ENCODE assay signal across 20 cellular contexts in genomic region chr9:116279230-116279629, GRCh38.
DNase-seq lines count a peak whose midpoint lies in the region; ATAC-seq and TF ChIP-seq lines count a peak whose summit lies in the region.
"Had no signal": no experiment of that assay in that cellular context is flagged by ENCODE, and none has a peak within 500 bp of the region (broad histone marks: within the 10 kb centered on the region; RNA-seq: fewer than 3 reads in every experiment).

No MANE protein-coding gene starts in this region.

- H3K4me3 Mint-ChIP-seq in natural killer cell treated with Interleukin-12 subunit alpha and Interleukin-12 subunit beta and Interleukin-15 and Interleukin-18, amount 100 ng/mL, for 72 hours: no peak overlapping the region
- H3K4me3 Mint-ChIP-seq in activated T-helper 1 cell treated with anti-CD3 and anti-CD28 coated beads, Interleukin-12 subunit alpha, Interleukin-12 subunit beta, Interleukin-2, Interleukin-4 antibody, amounts not matched to agents 30 ng/mL and 10 ng/mL and 1 ng/mL, durations not matched to agents 14 hours and 24 hours and 36 hours: no peak overlapping the region
- H3K4me3 Mint-ChIP-seq: activated CD4-positive, alpha-beta T cell treated with anti-CD3 and anti-CD28 coated beads, Interleukin-2, amount 10 ng/mL, durations not matched to agents 24 days and 14 days; activated naive CD4-positive, alpha-beta T cell treated with anti-CD3 and anti-CD28 coated beads, Interleukin-2, amount 50 U/mL, for 24 hours had no signal

- H3K36me3 Mint-ChIP-seq in natural killer cell treated with Interleukin-12 subunit alpha and Interleukin-12 subunit beta and Interleukin-15 and Interleukin-18, amount 100 ng/mL, for 72 hours: no peaks in the 10 kb centered on the region
- no peaks in the 10 kb centered on the region for H3K36me3 Mint-ChIP-seq in activated T-helper 1 cell treated with anti-CD3 and anti-CD28 coated beads, Interleukin-12 subunit alpha, Interleukin-12 subunit beta, Interleukin-2, Interleukin-4 antibody, amounts not matched to agents 30 ng/mL and 10 ng/mL and 1 ng/mL, durations not matched to agents 14 hours and 24 hours and 36 hours (ENCODE audit: low read depth)
- H3K36me3 Mint-ChIP-seq: activated naive CD4-positive, alpha-beta T cell treated with anti-CD3 and anti-CD28 coated beads, Interleukin-2, amount 50 U/mL, for 24 hours had no signal

- H3K18ac ChIP-seq in mesenchymal stem cell (ENCODE audit: low read depth in 1 of 2, low read length in 2 of 2): peak overlapping the region in 1 of 2 experiments; percentile 37

- H3K4me3 ChIP-seq in cardiac muscle cell (no peak overlapping the region), heart left ventricle (no peak overlapping the region), ectodermal cell (ENCODE audit: insufficient read depth, low read depth, low read length) (no peak overlapping the region), mesenchymal stem cell (ENCODE audit: insufficient read depth in 1 of 2, low read depth in 1 of 2, low read length in 2 of 2) (no peak overlapping the region), upper lobe of right lung (no peak overlapping the region)
- H3K4me3 ChIP-seq: breast epithelium, thoracic aorta had no signal

- no peak overlapping the region for H3K27ac Mint-ChIP-seq in natural killer cell treated with Interleukin-12 subunit alpha and Interleukin-12 subunit beta and Interleukin-15 and Interleukin-18, amount 100 ng/mL, for 72 hours
- no peak overlapping the region for H3K27ac Mint-ChIP-seq in activated T-helper 1 cell treated with anti-CD3 and anti-CD28 coated beads, Interleukin-12 subunit alpha, Interleukin-12 subunit beta, Interleukin-2, Interleukin-4 antibody, amounts not matched to agents 30 ng/mL and 10 ng/mL and 1 ng/mL, durations not matched to agents 14 hours and 24 hours and 36 hours
- H3K27ac Mint-ChIP-seq: activated CD4-positive, alpha-beta T cell treated with anti-CD3 and anti-CD28 coated beads, Interleukin-2, amount 10 ng/mL, durations not matched to agents 24 days and 14 days; activated naive CD4-positive, alpha-beta T cell treated with anti-CD3 and anti-CD28 coated beads, Interleukin-2, amount 50 U/mL, for 24 hours had no signal

- H4K8ac ChIP-seq in mesenchymal stem cell (ENCODE audit: low read length): peak overlapping the region; percentile 66

- H4K91ac ChIP-seq in mesenchymal stem cell (ENCODE audit: low read length): no peak overlapping the region

- TF ChIP-seq POLR2A in heart left ventricle (IDR thresholded peaks at IDR 0.05): no peak

- H2AK5ac ChIP-seq in mesenchymal stem cell (ENCODE audit: low read length, severe bottlenecking): peak overlapping the region; percentile 89

- H3K4me1 ChIP-seq in cardiac muscle cell (ENCODE audit: low read depth): peaks cover 7% of the 10 kb centered on the region
- peaks cover 0 to 13% (median 0%) of the 10 kb centered on the region in 12 donors for H3K4me1 ChIP-seq in heart left ventricle
- peaks cover 25% of the 10 kb centered on the region for H3K4me1 ChIP-seq in ectodermal cell (ENCODE audit: control insufficient read depth, insufficient read depth, low read length)
- H3K4me1 ChIP-seq in mesenchymal stem cell (ENCODE audit: control insufficient read depth, insufficient read depth, low read depth, low read length): peaks cover 13% of the 10 kb centered on the region
- H3K4me1 ChIP-seq in upper lobe of right lung: no peaks in the 10 kb centered on the region
- H3K4me1 ChIP-seq: breast epithelium had no signal

- H3K27ac ChIP-seq in cardiac muscle cell (no peak overlapping the region), heart left ventricle (no peak overlapping the region), ectodermal cell (ENCODE audit: insufficient read depth, low read depth, low read length, poor library complexity, severe bottlenecking) (peak overlapping the region; percentile 56), mesenchymal stem cell (ENCODE audit: low read length, poor library complexity, severe bottlenecking) (peak overlapping the region; percentile 86), upper lobe of right lung (no peak overlapping the region)
- H3K27ac ChIP-seq: breast epithelium, thoracic aorta had no signal

- H3K9ac ChIP-seq in mesenchymal stem cell (ENCODE audit: low read length): no peak overlapping the region

- no peak overlapping the region for H2BK5ac ChIP-seq in mesenchymal stem cell (ENCODE audit: low read depth, low read length, poor library complexity, severe bottlenecking)

- H3K36me3 ChIP-seq in cardiac muscle cell (no peaks in the 10 kb centered on the region), heart left ventricle (no peaks in the 10 kb centered on the region), ectodermal cell (ENCODE audit: control insufficient read depth, insufficient read depth, low read length) (no peaks in the 10 kb centered on the region), mesenchymal stem cell (ENCODE audit: control insufficient read depth in 1 of 2, insufficient read depth in 2 of 2, low read depth in 1 of 2, low read length in 2 of 2) (peaks cover 0 to 74% of the 10 kb centered on the region in 2 experiments), upper lobe of right lung (no peaks in the 10 kb centered on the region)
- H3K36me3 ChIP-seq: breast epithelium, thoracic aorta had no signal

- H3K4me2 ChIP-seq in mesenchymal stem cell (ENCODE audit: low read length, poor library complexity, severe bottlenecking): no peak overlapping the region

- DNase-seq in cardiac muscle cell (ENCODE audit: low read depth in 1 of 2, low spot score in 1 of 2) (peak; percentile 37 to 53), heart left ventricle (no peak), mesenchymal stem cell (peak; percentile 80), upper lobe of right lung (no peak), NCI-H524 treated with DMSO at 0.1 percent for 48 hours (lab: John Stamatoyannopoulos, UW) (no peak)
- no peak for DNase-seq in natural killer cell treated with Interleukin-12 subunit alpha and Interleukin-12 subunit beta and Interleukin-15 and Interleukin-18, amount 100 ng/mL, for 72 hours (ENCODE audit: low spot score)
- DNase-seq in activated T-helper 1 cell treated with anti-CD3 and anti-CD28 coated beads, Interleukin-12 subunit alpha, Interleukin-12 subunit beta, Interleukin-2, Interleukin-4 antibody, amounts not matched to agents 30 ng/mL and 10 ng/mL and 1 ng/mL, durations not matched to agents 14 hours and 24 hours and 36 hours (ENCODE audit: low spot score): no peak
- DNase-seq: activated CD4-positive, alpha-beta T cell treated with anti-CD3 and anti-CD28 coated beads, Interleukin-2, amount 10 ng/mL, durations not matched to agents 24 days and 14 days; C1 segment of cervical spinal cord; DMS153; effector CD4-positive, alpha-beta T cell; hippocampal formation; NCI-H146; NCI-H82 had no signal

- no peaks in the 10 kb centered on the region for H3K9me3 ChIP-seq in cardiac muscle cell (ENCODE audit: low read depth)
- H3K9me3 ChIP-seq in heart left ventricle: no peaks in the 10 kb centered on the region
- H3K9me3 ChIP-seq in ectodermal cell (ENCODE audit: control insufficient read depth, low read length): no peaks in the 10 kb centered on the region
- no peaks in the 10 kb centered on the region for H3K9me3 ChIP-seq in mesenchymal stem cell (ENCODE audit: control insufficient read depth, low read length)
- H3K9me3 ChIP-seq in upper lobe of right lung: no peaks in the 10 kb centered on the region
- H3K9me3 ChIP-seq: breast epithelium, thoracic aorta had no signal

- H3K27me3 Mint-ChIP-seq in natural killer cell treated with Interleukin-12 subunit alpha and Interleukin-12 subunit beta and Interleukin-15 and Interleukin-18, amount 100 ng/mL, for 72 hours: peaks cover 0 to 9% of the 10 kb centered on the region in 2 donors
- H3K27me3 Mint-ChIP-seq in activated T-helper 1 cell treated with anti-CD3 and anti-CD28 coated beads, Interleukin-12 subunit alpha, Interleukin-12 subunit beta, Interleukin-2, Interleukin-4 antibody, amounts not matched to agents 30 ng/mL and 10 ng/mL and 1 ng/mL, durations not matched to agents 14 hours and 24 hours and 36 hours (ENCODE audit: insufficient read depth): no peaks in the 10 kb centered on the region

- H2BK120ac ChIP-seq in mesenchymal stem cell (ENCODE audit: low read depth, low read length): no peak overlapping the region

- WGBS in heart left ventricle, 4 donors: 55 to 59% (median 57%) methylated on average over 11 of the region's 11 CpGs
- WGBS in ectodermal cell, 2 experiments: 0 to 1% methylated on average over 11 of the region's 11 CpGs
- WGBS in mesenchymal stem cell: 9% methylated on average over 11 of the region's 11 CpGs

- no peak overlapping the region for H2AFZ ChIP-seq in mesenchymal stem cell (ENCODE audit: low read depth, low read length)

- peaks cover 1% of the 10 kb centered on the region for H3K79me1 ChIP-seq in mesenchymal stem cell (replicated peaks; ENCODE audit: low read length, poor library complexity, severe bottlenecking)

- H2BK15ac ChIP-seq in mesenchymal stem cell (ENCODE audit: low read depth, poor library complexity, severe bottlenecking): no peak overlapping the region

- TF ChIP-seq CTCF in cardiac muscle cell (IDR thresholded peaks at IDR 0.05; ENCODE audit: low read depth, low read length): no peak
- no peak for TF ChIP-seq CTCF in heart left ventricle (IDR thresholded peaks at IDR 0.05)
- no peak for TF ChIP-seq CTCF in upper lobe of right lung (IDR thresholded peaks at IDR 0.05)

- H3K4me1 Mint-ChIP-seq in natural killer cell treated with Interleukin-12 subunit alpha and Interleukin-12 subunit beta and Interleukin-15 and Interleukin-18, amount 100 ng/mL, for 72 hours (ENCODE audit: low read depth in 2 of 2): no peaks in the 10 kb centered on the region
- H3K4me1 Mint-ChIP-seq in activated T-helper 1 cell treated with anti-CD3 and anti-CD28 coated beads, Interleukin-12 subunit alpha, Interleukin-12 subunit beta, Interleukin-2, Interleukin-4 antibody, amounts not matched to agents 30 ng/mL and 10 ng/mL and 1 ng/mL, durations not matched to agents 14 hours and 24 hours and 36 hours (ENCODE audit: low read depth): no peaks in the 10 kb centered on the region
- H3K4me1 Mint-ChIP-seq: activated CD4-positive, alpha-beta T cell treated with anti-CD3 and anti-CD28 coated beads, Interleukin-2, amount 10 ng/mL, durations not matched to agents 24 days and 14 days; activated naive CD4-positive, alpha-beta T cell treated with anti-CD3 and anti-CD28 coated beads, Interleukin-2, amount 50 U/mL, for 24 hours had no signal

- H2BK12ac ChIP-seq in mesenchymal stem cell (ENCODE audit: low read length in 2 of 2): peak overlapping the region in 1 of 2 experiments; percentile 45

- no peak for ATAC-seq in heart left ventricle
- no peak for ATAC-seq in natural killer cell treated with Interleukin-12 subunit alpha and Interleukin-12 subunit beta and Interleukin-15 and Interleukin-18, amount 100 ng/mL, for 72 hours
- no peak for ATAC-seq in upper lobe of right lung
- ATAC-seq: left lobe of liver, Panc1 had no signal

- peak overlapping the region in 1 of 2 experiments; percentile 26 for H3K14ac ChIP-seq in mesenchymal stem cell (ENCODE audit: low read length in 2 of 2)

- intact Hi-C loops in heart left ventricle (cut with DNase I) (no loop called here), upper lobe of right lung (cut with DNase I) (no loop called here)
- intact Hi-C loops in activated T-helper 1 cell treated with anti-CD3 and anti-CD28 coated beads, Interleukin-12 subunit alpha, Interleukin-12 subunit beta, Interleukin-2, Interleukin-4 antibody, amounts not matched to agents 30 ng/mL and 10 ng/mL and 1 ng/mL, durations not matched to agents 14 hours and 24 hours and 36 hours (cut with micrococcal nuclease): no loop called here

- H3K23ac ChIP-seq in mesenchymal stem cell (ENCODE audit: low read length in 2 of 2): no peak overlapping the region

- H3K4ac ChIP-seq in mesenchymal stem cell (ENCODE audit: low read depth in 1 of 2, low read length in 2 of 2): no peak overlapping the region

- peaks cover 13% of the 10 kb centered on the region for H3K27me3 ChIP-seq in cardiac muscle cell
- H3K27me3 ChIP-seq in heart left ventricle: no peaks in the 10 kb centered on the region
- peaks cover 26% of the 10 kb centered on the region for H3K27me3 ChIP-seq in ectodermal cell (ENCODE audit: control insufficient read depth, insufficient read depth, low read length, poor library complexity, severe bottlenecking)
- no peaks in the 10 kb centered on the region for H3K27me3 ChIP-seq in mesenchymal stem cell (ENCODE audit: control insufficient read depth in 1 of 2, insufficient read depth in 1 of 2, low read length in 2 of 2)
- H3K27me3 ChIP-seq in upper lobe of right lung: no peaks in the 10 kb centered on the region
- H3K27me3 ChIP-seq: breast epithelium had no signal

- no peaks in the 10 kb centered on the region for H3K9me3 Mint-ChIP-seq in natural killer cell treated with Interleukin-12 subunit alpha and Interleukin-12 subunit beta and Interleukin-15 and Interleukin-18, amount 100 ng/mL, for 72 hours
- H3K9me3 Mint-ChIP-seq in activated T-helper 1 cell treated with anti-CD3 and anti-CD28 coated beads, Interleukin-12 subunit alpha, Interleukin-12 subunit beta, Interleukin-2, Interleukin-4 antibody, amounts not matched to agents 30 ng/mL and 10 ng/mL and 1 ng/mL, durations not matched to agents 14 hours and 24 hours and 36 hours: no peaks in the 10 kb centered on the region
- H3K9me3 Mint-ChIP-seq: activated CD4-positive, alpha-beta T cell treated with anti-CD3 and anti-CD28 coated beads, Interleukin-2, amount 10 ng/mL, durations not matched to agents 24 days and 14 days; activated naive CD4-positive, alpha-beta T cell treated with anti-CD3 and anti-CD28 coated beads, Interleukin-2, amount 50 U/mL, for 24 hours had no signal

Comparison
In these comparisons a context has a peak if more than half of its experiments do, and no peak if none do; other contexts are left out.
1. DNase-seq: peak in cardiac muscle cell (2 of 2) and mesenchymal stem cell (single experiment); none in heart left ventricle (0 of 5), natural killer cell treated with Interleukin-12 subunit alpha and Interleukin-12 subunit beta and Interleukin-15 and Interleukin-18, amount 100 ng/mL, for 72 hours (single experiment), upper lobe of right lung (single experiment), NCI-H524 treated with DMSO at 0.1 percent for 48 hours (single experiment) and activated T-helper 1 cell treated with anti-CD3 and anti-CD28 coated beads, Interleukin-12 subunit alpha, Interleukin-12 subunit beta, Interleukin-2, Interleukin-4 antibody, amounts not matched to agents 30 ng/mL and 10 ng/mL and 1 ng/mL, durations not matched to agents 14 hours and 24 hours and 36 hours (single experiment).
2. H3K27ac ChIP-seq: peak in ectodermal cell (single experiment) and mesenchymal stem cell (single experiment); none in cardiac muscle cell (single experiment), heart left ventricle (0 of 12) and upper lobe of right lung (single experiment).